In the genomic region with DNA sequence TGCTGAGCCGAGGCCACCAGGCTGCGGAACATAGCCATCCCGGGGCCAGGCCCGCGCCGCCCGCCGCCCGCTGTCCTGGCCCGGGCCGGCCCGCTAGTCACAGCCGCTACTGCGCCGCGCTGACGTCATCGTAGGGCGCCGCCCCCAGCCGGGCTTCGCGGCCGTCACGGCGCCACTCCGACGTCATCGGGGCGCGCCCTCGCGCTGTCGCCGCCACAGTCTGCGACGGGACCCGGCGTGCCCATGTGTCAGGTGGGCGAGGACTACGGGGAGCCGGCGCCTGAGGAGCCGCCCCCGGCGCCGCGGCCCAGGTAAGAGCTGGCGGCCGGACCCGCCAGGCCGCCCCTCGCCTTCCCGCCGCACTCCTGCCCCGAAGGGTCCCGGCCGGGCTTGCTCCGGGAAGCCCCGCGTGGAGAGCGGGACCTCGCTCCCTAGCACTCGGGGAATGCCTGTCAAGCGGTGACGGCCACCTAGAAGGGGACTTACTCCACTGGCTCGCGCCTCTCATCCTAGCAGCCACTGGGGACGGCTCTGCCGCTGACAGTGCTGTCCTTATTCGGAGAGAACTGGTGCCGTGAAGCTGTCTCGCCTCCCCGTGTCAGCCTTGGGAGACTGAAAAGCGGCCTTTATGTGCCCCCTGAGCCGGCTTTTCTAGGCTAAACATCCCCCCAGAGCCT, we compare ENCODE assay signal across 1 cellular context.
TF ChIP-seq lines count a peak whose summit lies in the region.

A gene (plus strand): TSS at position 216 of the 677 bp plus-strand sequence. CDS start 28 bp downstream, at position 244.
A gene with protein sequence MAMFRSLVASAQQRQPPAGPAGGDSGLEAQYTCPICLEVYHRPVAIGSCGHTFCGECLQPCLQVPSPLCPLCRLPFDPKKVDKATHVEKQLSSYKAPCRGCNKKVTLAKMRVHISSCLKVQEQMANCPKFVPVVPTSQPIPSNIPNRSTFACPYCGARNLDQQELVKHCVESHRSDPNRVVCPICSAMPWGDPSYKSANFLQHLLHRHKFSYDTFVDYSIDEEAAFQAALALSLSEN (minus strand): TSS at position 121 of the 677 bp plus-strand sequence. CDS start 83 bp downstream, at position 38.

TF ChIP-seq in K562, 482 proteins besides CTCF, POLR2A, EP300 and RAD21 (continued from another document):
- TF ChIP-seq BDP1 (IDR thresholded peaks at IDR 0.05; ENCODE audit: insufficient read depth, insufficient read length) (no peak), FOXK1 (CRISPR knock-in tag; IDR thresholded peaks at IDR 0.05; ENCODE audit: borderline replicate concordance) (no peak), RBM25 (IDR thresholded peaks at IDR 0.05; ENCODE audit: low read depth, low read length, severe bottlenecking) (no peak), HDAC3 (IDR thresholded peaks at IDR 0.05; ENCODE audit: borderline replicate concordance, partially characterized antibody) (no peak)
- TF ChIP-seq, protein P1, sequence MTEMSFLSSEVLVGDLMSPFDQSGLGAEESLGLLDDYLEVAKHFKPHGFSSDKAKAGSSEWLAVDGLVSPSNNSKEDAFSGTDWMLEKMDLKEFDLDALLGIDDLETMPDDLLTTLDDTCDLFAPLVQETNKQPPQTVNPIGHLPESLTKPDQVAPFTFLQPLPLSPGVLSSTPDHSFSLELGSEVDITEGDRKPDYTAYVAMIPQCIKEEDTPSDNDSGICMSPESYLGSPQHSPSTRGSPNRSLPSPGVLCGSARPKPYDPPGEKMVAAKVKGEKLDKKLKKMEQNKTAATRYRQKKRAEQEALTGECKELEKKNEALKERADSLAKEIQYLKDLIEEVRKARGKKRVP (CRISPR knock-in tag; IDR thresholded peaks at IDR 0.05) = peak; percentile 51; the same call in 1 of the 2 replicates
- TF ChIP-seq, protein P2, sequence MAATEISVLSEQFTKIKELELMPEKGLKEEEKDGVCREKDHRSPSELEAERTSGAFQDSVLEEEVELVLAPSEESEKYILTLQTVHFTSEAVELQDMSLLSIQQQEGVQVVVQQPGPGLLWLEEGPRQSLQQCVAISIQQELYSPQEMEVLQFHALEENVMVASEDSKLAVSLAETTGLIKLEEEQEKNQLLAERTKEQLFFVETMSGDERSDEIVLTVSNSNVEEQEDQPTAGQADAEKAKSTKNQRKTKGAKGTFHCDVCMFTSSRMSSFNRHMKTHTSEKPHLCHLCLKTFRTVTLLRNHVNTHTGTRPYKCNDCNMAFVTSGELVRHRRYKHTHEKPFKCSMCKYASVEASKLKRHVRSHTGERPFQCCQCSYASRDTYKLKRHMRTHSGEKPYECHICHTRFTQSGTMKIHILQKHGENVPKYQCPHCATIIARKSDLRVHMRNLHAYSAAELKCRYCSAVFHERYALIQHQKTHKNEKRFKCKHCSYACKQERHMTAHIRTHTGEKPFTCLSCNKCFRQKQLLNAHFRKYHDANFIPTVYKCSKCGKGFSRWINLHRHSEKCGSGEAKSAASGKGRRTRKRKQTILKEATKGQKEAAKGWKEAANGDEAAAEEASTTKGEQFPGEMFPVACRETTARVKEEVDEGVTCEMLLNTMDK (IDR thresholded peaks at IDR 0.05; ENCODE audit: borderline replicate concordance, insufficient read depth, low read depth, low read length, poor library complexity, severe bottlenecking) = peak; percentile 37
- TF ChIP-seq, protein P3, sequence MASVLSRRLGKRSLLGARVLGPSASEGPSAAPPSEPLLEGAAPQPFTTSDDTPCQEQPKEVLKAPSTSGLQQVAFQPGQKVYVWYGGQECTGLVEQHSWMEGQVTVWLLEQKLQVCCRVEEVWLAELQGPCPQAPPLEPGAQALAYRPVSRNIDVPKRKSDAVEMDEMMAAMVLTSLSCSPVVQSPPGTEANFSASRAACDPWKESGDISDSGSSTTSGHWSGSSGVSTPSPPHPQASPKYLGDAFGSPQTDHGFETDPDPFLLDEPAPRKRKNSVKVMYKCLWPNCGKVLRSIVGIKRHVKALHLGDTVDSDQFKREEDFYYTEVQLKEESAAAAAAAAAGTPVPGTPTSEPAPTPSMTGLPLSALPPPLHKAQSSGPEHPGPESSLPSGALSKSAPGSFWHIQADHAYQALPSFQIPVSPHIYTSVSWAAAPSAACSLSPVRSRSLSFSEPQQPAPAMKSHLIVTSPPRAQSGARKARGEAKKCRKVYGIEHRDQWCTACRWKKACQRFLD (CRISPR knock-in tag; IDR thresholded peaks at IDR 0.05) = peak; percentile 99
